ENCODE assay signal across 1 cellular context in the genomic region with DNA sequence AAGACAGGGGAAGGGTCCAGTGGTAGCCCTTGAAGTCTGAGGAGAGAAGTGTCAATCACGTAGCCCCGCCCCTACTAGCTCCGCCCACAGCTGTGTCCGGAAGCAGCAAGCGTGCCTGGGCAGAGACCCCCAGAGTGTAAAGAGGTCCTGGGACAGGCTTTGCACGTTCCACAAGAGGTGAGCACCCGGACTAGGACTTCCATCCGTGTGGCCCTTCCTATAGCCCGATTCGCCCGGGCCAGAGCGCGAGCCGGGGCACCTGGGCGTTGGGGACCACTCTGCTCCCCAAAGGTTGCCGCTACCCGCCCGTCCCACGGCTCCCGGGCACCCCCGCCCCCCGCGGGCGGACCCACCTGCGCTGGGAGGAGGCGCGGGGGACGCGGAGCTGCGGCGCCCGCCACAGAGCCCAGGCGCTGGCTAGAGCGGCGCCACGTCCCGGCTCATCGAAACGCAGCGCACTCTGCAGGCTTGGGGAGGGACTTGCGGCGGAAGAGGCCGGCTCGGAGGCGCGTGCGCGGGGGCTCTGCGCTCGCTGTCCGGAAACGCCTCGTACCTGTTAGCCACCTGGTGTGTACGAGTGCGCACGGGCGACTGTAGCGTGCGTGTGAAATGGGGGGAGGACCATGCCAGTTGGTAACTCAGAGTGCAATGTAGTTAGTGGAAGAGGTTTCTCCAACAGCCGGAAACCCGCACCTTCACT.
TF ChIP-seq lines count a peak whose summit lies in the region.

A gene with protein sequence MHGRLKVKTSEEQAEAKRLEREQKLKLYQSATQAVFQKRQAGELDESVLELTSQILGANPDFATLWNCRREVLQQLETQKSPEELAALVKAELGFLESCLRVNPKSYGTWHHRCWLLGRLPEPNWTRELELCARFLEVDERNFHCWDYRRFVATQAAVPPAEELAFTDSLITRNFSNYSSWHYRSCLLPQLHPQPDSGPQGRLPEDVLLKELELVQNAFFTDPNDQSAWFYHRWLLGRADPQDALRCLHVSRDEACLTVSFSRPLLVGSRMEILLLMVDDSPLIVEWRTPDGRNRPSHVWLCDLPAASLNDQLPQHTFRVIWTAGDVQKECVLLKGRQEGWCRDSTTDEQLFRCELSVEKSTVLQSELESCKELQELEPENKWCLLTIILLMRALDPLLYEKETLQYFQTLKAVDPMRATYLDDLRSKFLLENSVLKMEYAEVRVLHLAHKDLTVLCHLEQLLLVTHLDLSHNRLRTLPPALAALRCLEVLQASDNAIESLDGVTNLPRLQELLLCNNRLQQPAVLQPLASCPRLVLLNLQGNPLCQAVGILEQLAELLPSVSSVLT (minus strand): TSS at position 464 of the 700 bp plus-strand sequence. CDS start 482 bp downstream, outside the sequence.

TF ChIP-seq in K562, 482 proteins besides CTCF, POLR2A, EP300 and RAD21 (continued from another document and continues in another):
- TF ChIP-seq AFF4 (CRISPR knock-in tag; IDR thresholded peaks at IDR 0.05), result no peak; the same call in 1 of the 2 replicates
- no peak for TF ChIP-seq SNRNP70 (optimal IDR thresholded peaks at IDR 0.05; ENCODE audit: low read depth, low read length)
- no peak for TF ChIP-seq NCOA4 (IDR thresholded peaks at IDR 0.05; ENCODE audit: partially characterized antibody)
- TF ChIP-seq, protein P1, sequence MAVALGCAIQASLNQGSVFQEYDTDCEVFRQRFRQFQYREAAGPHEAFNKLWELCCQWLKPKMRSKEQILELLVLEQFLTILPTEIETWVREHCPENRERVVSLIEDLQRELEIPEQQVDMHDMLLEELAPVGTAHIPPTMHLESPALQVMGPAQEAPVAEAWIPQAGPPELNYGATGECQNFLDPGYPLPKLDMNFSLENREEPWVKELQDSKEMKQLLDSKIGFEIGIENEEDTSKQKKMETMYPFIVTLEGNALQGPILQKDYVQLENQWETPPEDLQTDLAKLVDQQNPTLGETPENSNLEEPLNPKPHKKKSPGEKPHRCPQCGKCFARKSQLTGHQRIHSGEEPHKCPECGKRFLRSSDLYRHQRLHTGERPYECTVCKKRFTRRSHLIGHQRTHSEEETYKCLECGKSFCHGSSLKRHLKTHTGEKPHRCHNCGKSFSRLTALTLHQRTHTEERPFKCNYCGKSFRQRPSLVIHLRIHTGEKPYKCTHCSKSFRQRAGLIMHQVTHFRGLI (CRISPR knock-in tag; IDR thresholded peaks at IDR 0.05), result no peak
- TF ChIP-seq ZKSCAN8 (CRISPR knock-in tag; IDR thresholded peaks at IDR 0.05), result no peak
- no peak for TF ChIP-seq MTF1 (CRISPR knock-in tag; IDR thresholded peaks at IDR 0.05; ENCODE audit: borderline replicate concordance)
- no peak for TF ChIP-seq RREB1 (CRISPR knock-in tag; IDR thresholded peaks at IDR 0.05)
- peak; percentile 84 for TF ChIP-seq EP400 (IDR thresholded peaks at IDR 0.05)
- no peak for TF ChIP-seq PRPF4 (IDR thresholded peaks at IDR 0.05; ENCODE audit: insufficient read depth, low read depth, low read length, poor library complexity, severe bottlenecking)
- no peak for TF ChIP-seq ZFP1 (CRISPR knock-in tag; IDR thresholded peaks at IDR 0.05)
- TF ChIP-seq, protein P2, sequence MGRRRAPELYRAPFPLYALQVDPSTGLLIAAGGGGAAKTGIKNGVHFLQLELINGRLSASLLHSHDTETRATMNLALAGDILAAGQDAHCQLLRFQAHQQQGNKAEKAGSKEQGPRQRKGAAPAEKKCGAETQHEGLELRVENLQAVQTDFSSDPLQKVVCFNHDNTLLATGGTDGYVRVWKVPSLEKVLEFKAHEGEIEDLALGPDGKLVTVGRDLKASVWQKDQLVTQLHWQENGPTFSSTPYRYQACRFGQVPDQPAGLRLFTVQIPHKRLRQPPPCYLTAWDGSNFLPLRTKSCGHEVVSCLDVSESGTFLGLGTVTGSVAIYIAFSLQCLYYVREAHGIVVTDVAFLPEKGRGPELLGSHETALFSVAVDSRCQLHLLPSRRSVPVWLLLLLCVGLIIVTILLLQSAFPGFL (CRISPR knock-in tag; IDR thresholded peaks at IDR 0.05), result no peak
- TF ChIP-seq, protein P3, sequence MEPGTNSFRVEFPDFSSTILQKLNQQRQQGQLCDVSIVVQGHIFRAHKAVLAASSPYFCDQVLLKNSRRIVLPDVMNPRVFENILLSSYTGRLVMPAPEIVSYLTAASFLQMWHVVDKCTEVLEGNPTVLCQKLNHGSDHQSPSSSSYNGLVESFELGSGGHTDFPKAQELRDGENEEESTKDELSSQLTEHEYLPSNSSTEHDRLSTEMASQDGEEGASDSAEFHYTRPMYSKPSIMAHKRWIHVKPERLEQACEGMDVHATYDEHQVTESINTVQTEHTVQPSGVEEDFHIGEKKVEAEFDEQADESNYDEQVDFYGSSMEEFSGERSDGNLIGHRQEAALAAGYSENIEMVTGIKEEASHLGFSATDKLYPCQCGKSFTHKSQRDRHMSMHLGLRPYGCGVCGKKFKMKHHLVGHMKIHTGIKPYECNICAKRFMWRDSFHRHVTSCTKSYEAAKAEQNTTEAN (CRISPR knock-in tag; IDR thresholded peaks at IDR 0.05), result no peak
- peak; percentile 66; the same call in 1 of the 2 replicates for TF ChIP-seq JUN (IDR thresholded peaks at IDR 0.05; ENCODE audit: borderline replicate concordance, low read depth, low read length)
- TF ChIP-seq JUN (CRISPR knock-in tag; IDR thresholded peaks at IDR 0.05; ENCODE audit: borderline replicate concordance), result no peak; the same call in 1 of the 2 replicates
- no peak for TF ChIP-seq LARP7 (IDR thresholded peaks at IDR 0.05)
- TF ChIP-seq HIVEP1 (CRISPR knock-in tag; IDR thresholded peaks at IDR 0.05), result no peak
- no peak for TF ChIP-seq FOXJ3 (CRISPR knock-in tag; IDR thresholded peaks at IDR 0.05)
- TF ChIP-seq CC2D1A (IDR thresholded peaks at IDR 0.05), result no peak
- no peak for TF ChIP-seq PHF21A (IDR thresholded peaks at IDR 0.05; ENCODE audit: borderline replicate concordance, low read depth)
- no peak for TF ChIP-seq MYBL2 (IDR thresholded peaks at IDR 0.05; ENCODE audit: low read depth)
- TF ChIP-seq MYBL2 (CRISPR knock-in tag; IDR thresholded peaks at IDR 0.05; ENCODE audit: borderline replicate concordance), result no peak
- no peak for TF ChIP-seq CHD2 (IDR thresholded peaks at IDR 0.05; ENCODE audit: low read depth, low read length)
- no peak for TF ChIP-seq HNRNPUL1 (IDR thresholded peaks at IDR 0.05; ENCODE audit: low read length)
- no peak for TF ChIP-seq AFF1 (IDR thresholded peaks at IDR 0.05; ENCODE audit: low read depth in 1 of 2, partially characterized antibody in 2 of 2)
- no peak for TF ChIP-seq ID3 (CRISPR knock-in tag; IDR thresholded peaks at IDR 0.05)
- TF ChIP-seq ID3 (tag; IDR thresholded peaks at IDR 0.05), result no peak
- TF ChIP-seq, protein P4, sequence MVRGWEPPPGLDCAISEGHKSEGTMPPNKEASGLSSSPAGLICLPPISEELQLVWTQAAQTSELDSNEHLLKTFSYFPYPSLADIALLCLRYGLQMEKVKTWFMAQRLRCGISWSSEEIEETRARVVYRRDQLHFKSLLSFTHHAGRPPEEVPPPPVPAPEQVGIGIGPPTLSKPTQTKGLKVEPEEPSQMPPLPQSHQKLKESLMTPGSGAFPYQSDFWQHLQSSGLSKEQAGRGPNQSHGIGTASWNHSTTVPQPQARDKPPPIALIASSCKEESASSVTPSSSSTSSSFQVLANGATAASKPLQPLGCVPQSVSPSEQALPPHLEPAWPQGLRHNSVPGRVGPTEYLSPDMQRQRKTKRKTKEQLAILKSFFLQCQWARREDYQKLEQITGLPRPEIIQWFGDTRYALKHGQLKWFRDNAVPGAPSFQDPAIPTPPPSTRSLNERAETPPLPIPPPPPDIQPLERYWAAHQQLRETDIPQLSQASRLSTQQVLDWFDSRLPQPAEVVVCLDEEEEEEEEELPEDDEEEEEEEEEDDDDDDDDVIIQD (CRISPR knock-in tag; IDR thresholded peaks at IDR 0.05), result no peak
- TF ChIP-seq BMI1 (IDR thresholded peaks at IDR 0.05; ENCODE audit: low read length), result no peak
